10 cellular contexts compared by ENCODE assay signal in the genomic region with DNA sequence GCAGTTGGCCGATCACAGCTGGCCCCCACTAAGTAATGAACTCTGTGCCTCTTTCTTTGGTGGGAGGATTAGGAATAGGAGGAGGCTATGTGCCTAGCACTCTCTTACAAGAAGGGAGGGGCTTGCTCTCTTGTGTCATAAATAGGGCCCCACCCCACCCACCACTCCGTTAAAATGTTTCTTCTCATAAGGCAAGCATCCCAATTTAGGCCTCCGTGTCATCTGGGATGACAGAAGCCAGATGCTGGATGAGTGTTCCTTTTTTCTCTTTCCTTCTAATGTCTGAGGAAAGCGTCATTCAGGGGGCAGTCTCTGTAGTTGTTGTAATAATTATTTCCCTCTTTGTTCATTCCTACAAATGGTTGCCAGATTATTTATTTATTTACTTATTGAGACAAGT. TPM values are rescaled to one million over a fixed set of nuclear protein-coding genes. Genes with fewer than 3 reads are reported as not detected.
A peak's percentile ranks its signal among the peaks of the same experiment; 100 is the strongest.
DNase-seq lines count a peak whose midpoint lies in the region; TF ChIP-seq lines count a peak whose summit lies in the region.
"Had no signal": no experiment of that assay in that cellular context is flagged by ENCODE, and none has a peak within 500 bp of the region (broad histone marks: within the 10 kb centered on the region; RNA-seq: fewer than 3 reads in every experiment).

LIPE (minus strand) TSS at position 76 of the 400 bp plus-strand sequence. CDS start 239 bp downstream, outside the sequence.

- TF ChIP-seq CTCF in adrenal gland (IDR thresholded peaks at IDR 0.05), result no peak
- TF ChIP-seq CTCF in lower leg skin (IDR thresholded peaks at IDR 0.05), result no peak
- no peak for TF ChIP-seq CTCF in testis (IDR thresholded peaks at IDR 0.05)

- POLR2A ChIA-PET in activated CD8-positive, alpha-beta memory T cell treated with anti-CD3 and anti-CD28 coated beads for 36 hours (lab: Charles Lee), result no interaction called here

- WGBS in adrenal gland, 4 donors, result 80 to 88% (median 86%) methylated on average over 4 of the region's 4 CpGs
- 60 to 69% methylated on average over 4 of the region's 4 CpGs for WGBS in lower leg skin, 2 donors
- 70 to 72% methylated on average over 3 to 4 of the region's 4 CpGs for WGBS in testis, 2 donors

- TF ChIP-seq POLR2A in adrenal gland (IDR thresholded peaks at IDR 0.05), result no peak
- TF ChIP-seq POLR2A in lower leg skin (IDR thresholded peaks at IDR 0.05), result no peak
- TF ChIP-seq POLR2A in testis (IDR thresholded peaks at IDR 0.05), result no peak

- no peak for DNase-seq in activated CD8-positive, alpha-beta memory T cell treated with anti-CD3 and anti-CD28 coated beads for 24 hours
- no peak for DNase-seq in adrenal gland
- DNase-seq in lower leg skin (ENCODE audit: low spot score in 2 of 2), result no peak
- DNase-seq in testis, result no peak
- no peak for DNase-seq in central memory CD4-positive, alpha-beta T cell
- DNase-seq in DMS53 treated with DMSO at 0.1 percent for 48 hours (lab: John Stamatoyannopoulos, UW; ENCODE audit: unreplicated experiment), result no peak
- no peak for DNase-seq in HuH-7 (ENCODE audit: low spot score)
- DNase-seq: NCI-H1930 had no signal

- CTCF ChIA-PET in activated CD8-positive, alpha-beta memory T cell treated with anti-CD3 and anti-CD28 coated beads for 36 hours (lab: Charles Lee), result interaction anchor here (1.4 to 2.9 kb wide), 2 partner anchors 10 to 11 kb away, joined by 3 to 10 read pairs; no protein-coding TSS in a partner anchor

- H3K27ac ChIP-seq in adrenal gland, result peak within 1 kb of the TSS in 1 of 5 donors; percentile 21
- no peak within 1 kb of the TSS for H3K27ac ChIP-seq in testis
- H3K27ac ChIP-seq: epithelial cell of prostate had no signal

- intact Hi-C loops in adrenal gland (cut with DNase I) (no loop called here), lower leg skin (cut with DNase I; ENCODE audit: low total_unique reads) (no loop called here), testis (cut with DNase I; ENCODE audit: low total_unique reads) (no loop called here)

- H3K9me3 ChIP-seq in adrenal gland (replicated peaks in 1 of 3) (no peaks in the 10 kb centered on the region), testis (no peaks in the 10 kb centered on the region)

- H3K4me1 ChIP-seq in adrenal gland (replicated peaks in 1 of 2) (peaks cover 15 to 20% of the 10 kb centered on the region in 2 donors), testis (peaks cover 10% of the 10 kb centered on the region)

- no peak within 1 kb of the TSS for H3K4me3 ChIP-seq in adrenal gland
- no peak within 1 kb of the TSS for H3K4me3 ChIP-seq in lower leg skin (ENCODE audit: low read depth, poor library complexity, severe bottlenecking)
- no peak within 1 kb of the TSS for H3K4me3 ChIP-seq in testis

- H3K36me3 ChIP-seq in adrenal gland (replicated peaks in 1 of 2) (no peaks in the 10 kb centered on the region), testis (ENCODE audit: low read depth, missing control alignments) (no peaks in the 10 kb centered on the region)

- H3K27me3 ChIP-seq in adrenal gland (no peaks in the 10 kb centered on the region), testis (no peaks in the 10 kb centered on the region)

RNA-seq across cellular contexts. Expression of gene LIPE, which starts in this region (rescaled TPM):
- 10 to 100 TPM; 27.6 to 28.8 TPM for total RNA-seq in activated CD8-positive, alpha-beta memory T cell treated with anti-CD3 and anti-CD28 coated beads for 36 hours
- 100 to 1,000 TPM in 1 of 8 donors, 10 to 100 TPM in 7; 11.2 to 230 (median 43.3) TPM for total RNA-seq in adrenal gland
- 100 to 1,000 TPM in 1 of 3 donors, 10 to 100 TPM in 2; 29.9 to 204 (median 68.6) TPM for polyA plus RNA-seq in adrenal gland
- total RNA-seq in lower leg skin, result 10 to 100 TPM; 20.9 to 96.9 (median 55.9) TPM
- 10 to 100 TPM; 49.2 to 73.5 TPM for total RNA-seq in testis
- polyA plus RNA-seq in testis (ENCODE audit: insufficient read depth, low read depth, low replicate concordance), result 131 TPM
